25 cellular contexts compared by ENCODE assay signal in genomic region chr5:136213919-136214493, GRCh38. TPM values are rescaled to one million over a fixed set of nuclear protein-coding genes. Genes with fewer than 3 reads are reported as not detected.
"Had no signal": no experiment of that assay in that cellular context is flagged by ENCODE, and none has a peak within 500 bp of the region (broad histone marks: within the 10 kb centered on the region; RNA-seq: fewer than 3 reads in every experiment).

No MANE protein-coding gene starts in this region.

- H3K4me2 ChIP-seq: hepatocyte, smooth muscle cell had no signal

- H3K9me3 ChIP-seq: neutrophil, psoas muscle, thyroid gland, uterus had no signal

- DNase-seq: cortex of kidney; dorsolateral prefrontal cortex; effector CD8-positive, alpha-beta T cell; foreskin melanocyte; head of caudate nucleus; kidney; left cardiac atrium; left ventricle myocardium superior; mesendoderm; naive thymus-derived CD4-positive, alpha-beta T cell; psoas muscle; retina; stimulated activated CD4-positive, alpha-beta T cell treated with anti-CD3 and anti-CD28 coated beads, Interleukin-2, amount 100 ng/mL, for 48 hours; stimulated activated naive CD4-positive, alpha-beta T cell treated with Interleukin-2 at 50 U/mL for 16 hours; thyroid gland; uterus had no signal

- H3K4me3 ChIP-seq: dorsolateral prefrontal cortex, hepatocyte, lung, psoas muscle, smooth muscle cell, thyroid gland, uterus had no signal

- ATAC-seq: esophagus mucosa; left cardiac atrium; left ventricle myocardium superior; naive thymus-derived CD4-positive, alpha-beta T cell; psoas muscle had no signal

- H3K36me3 ChIP-seq: neutrophil, thyroid gland, uterus had no signal

- H2AFZ ChIP-seq: hepatocyte had no signal

- H3K27me3 ChIP-seq: hepatocyte, thyroid gland, uterus had no signal

- H3K27ac ChIP-seq: dorsolateral prefrontal cortex, hepatocyte, neutrophil, psoas muscle, thyroid gland, uterus had no signal

- H3K79me2 ChIP-seq: hepatocyte had no signal

- FAIRE-seq: endometrium, kidney had no signal

- H3K4me1 ChIP-seq: psoas muscle, thyroid gland, uterus had no signal

RNA-seq across cellular contexts. Expression of gene SMIM32, which starts 21.0 kb away (rescaled TPM):
- total RNA-seq: chondrocyte; esophagus mucosa; left cardiac atrium; left ventricle myocardium superior; mononuclear cell; naive thymus-derived CD4-positive, alpha-beta T cell; osteoblast had no signal
- polyA plus RNA-seq: lung; naive thymus-derived CD4-positive, alpha-beta T cell had no signal
